Comparison of ENCODE assay signal across 24 cellular contexts in the genomic region with DNA sequence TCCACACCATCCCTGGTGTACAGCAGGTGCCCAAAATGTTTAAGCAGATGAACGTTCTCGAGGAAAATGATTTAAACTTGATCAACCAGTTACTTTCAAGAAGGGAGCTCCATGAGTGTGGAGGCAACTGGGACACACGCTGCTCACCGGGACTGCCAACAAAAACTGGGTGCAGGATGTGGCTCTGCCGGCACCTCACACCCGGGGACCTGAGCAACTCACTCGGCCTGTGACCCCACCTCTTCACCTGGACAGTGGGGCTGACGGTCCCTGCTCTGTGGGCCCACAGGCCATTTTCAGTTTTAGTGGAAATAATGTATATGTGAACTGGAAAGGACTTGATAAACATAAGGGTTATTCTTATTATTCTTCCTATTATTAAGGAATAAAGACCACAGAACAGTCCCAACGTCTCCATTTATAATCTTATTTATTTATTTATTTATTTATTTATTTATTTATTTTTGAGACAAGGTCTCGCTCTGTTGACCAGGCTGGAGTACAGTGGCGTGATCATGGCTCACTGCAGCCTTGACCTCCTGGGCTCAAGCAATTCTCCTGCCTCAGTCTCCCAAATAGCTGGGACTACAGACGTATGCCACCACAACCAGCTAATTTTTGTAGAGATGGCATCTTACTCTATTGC.
"Had no signal": no experiment of that assay in that cellular context is flagged by ENCODE, and none has a peak within 500 bp of the region (broad histone marks: within the 10 kb centered on the region; RNA-seq: fewer than 3 reads in every experiment).

No MANE protein-coding gene starts in this region.

- H3K9me3 ChIP-seq: SJCRH30 had no signal

- H3K36me3 ChIP-seq: SJCRH30 had no signal

- H3K4me1 ChIP-seq: SJCRH30 had no signal

- H3K4me3 Mint-ChIP-seq: IgD-negative memory B cell had no signal

- ATAC-seq: HepG2, K562, Panc1, PC-3, SK-N-SH treated with all-trans-retinoic acid at 6 μM for 48 hours had no signal

- H3K27ac Mint-ChIP-seq: IgD-negative memory B cell had no signal

- H3K36me3 Mint-ChIP-seq: IgD-negative memory B cell had no signal

- H3K9me3 Mint-ChIP-seq: IgD-negative memory B cell had no signal

- H3K27ac ChIP-seq: KMS-11, RWPE1, SJCRH30 had no signal

- H3K4me3 ChIP-seq: K562, SJCRH30 had no signal

- DNase-seq: Kasumi-1, MM.1S, NCI-H1092 treated with DMSO at 0.1 percent for 48 hours, NCI-H1436, NCI-H187, NCI-H2029, NCI-H2081 treated with DMSO at 0.1 percent for 48 hours, NCI-H2171, NCI-H226, NCI-H446, NCI-H510A, NCI-H524 treated with DMSO at 0.1 percent for 48 hours, NCI-H69, NCI-H774, PC-3, SHP77 treated with DMSO at 0.1 percent for 48 hours, SJCRH30 had no signal
